Comparison of ENCODE assay signal across 2 cellular contexts in genomic region chr9:6777218-6777902, GRCh38.
TF ChIP-seq lines count a peak whose summit lies in the region.

No MANE protein-coding gene starts in this region.

TF ChIP-seq in HepG2, 621 proteins besides CTCF, POLR2A, EP300 and RAD21:
- no peak for TF ChIP-seq MED13 (CRISPR knock-in tag; IDR thresholded peaks at IDR 0.05)
- no peak for TF ChIP-seq ZBTB7B (CRISPR knock-in tag; IDR thresholded peaks at IDR 0.05)
- no peak for TF ChIP-seq ZNF224 (CRISPR knock-in tag; IDR thresholded peaks at IDR 0.05)

TF ChIP-seq in GM12878, 131 proteins besides CTCF, POLR2A, EP300 and RAD21:
- TF ChIP-seq RUNX3 (IDR thresholded peaks at IDR 0.05; ENCODE audit: low read length) (peak; percentile 47), ZNF207 (IDR thresholded peaks at IDR 0.05; ENCODE audit: borderline replicate concordance) (no peak), YY1 (IDR thresholded peaks at IDR 0.05; ENCODE audit: low read depth, low read length) (0 out of 2 replicates have a peak, but pooled peaks have one; percentile 48)
